In the genomic region with DNA sequence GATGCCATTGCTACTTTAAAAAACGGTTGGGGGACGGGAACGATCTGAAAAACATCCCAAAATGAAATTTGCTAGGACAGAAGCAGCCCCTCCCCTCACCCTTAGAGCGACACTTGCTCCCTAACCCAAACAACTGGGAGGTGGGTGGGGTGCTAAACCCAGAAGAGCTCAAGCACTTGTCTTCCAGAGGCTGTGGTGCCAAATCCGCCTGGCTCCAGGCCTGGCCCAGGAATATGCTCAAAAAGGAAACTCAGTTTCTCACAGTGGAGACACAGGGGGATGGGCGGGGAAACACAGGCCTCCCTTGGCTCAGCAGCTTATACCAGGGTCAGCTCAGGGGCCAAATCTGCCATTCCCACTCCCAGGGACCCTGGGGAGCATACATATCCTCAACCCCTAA, we compare ENCODE assay signal across 6 cellular contexts. TPM values are rescaled to one million over a fixed set of nuclear protein-coding genes. Genes with fewer than 3 reads are reported as not detected.
A peak's percentile ranks its signal among the peaks of the same experiment; 100 is the strongest.
DNase-seq lines count a peak whose midpoint lies in the region; ATAC-seq, FAIRE-seq and TF ChIP-seq lines count a peak whose summit lies in the region.

No MANE protein-coding gene starts in this region.

- H3K56ac ChIP-seq in H9 (ENCODE audit: insufficient read length, low read depth, low read length) = no peak overlapping the region

- peak overlapping the region; percentile 58 for H3K9ac ChIP-seq in H9 (ENCODE audit: extremely low read depth, insufficient read length, low read length)
- H3K9ac ChIP-seq in GM12878 (ENCODE audit: control insufficient read depth, insufficient read depth, low read length) = peak overlapping the region; percentile 30; the same call in 1 of the 2 replicates

- no peaks in the 10 kb centered on the region for H3K79me1 ChIP-seq in H9 (ENCODE audit: insufficient read depth, low read depth, low read length, poor library complexity, severe bottlenecking)

- H2BK15ac ChIP-seq in H9 (ENCODE audit: low read depth, low read length) = no peak overlapping the region

- H2AFZ ChIP-seq in H9 (ENCODE audit: low read length) (no peak overlapping the region), GM12878 (ENCODE audit: control insufficient read depth, low read depth, low read length) (peak overlapping the region; percentile 57)

- TF ChIP-seq EP300 in GM12878 (IDR thresholded peaks at IDR 0.05; ENCODE audit: borderline replicate concordance in 1 of 2, control insufficient read depth in 1 of 2, low read depth in 2 of 2, low read length in 2 of 2) = no peak

- ATAC-seq in GM12878 (no peak), HG03159 (IDR thresholded peaks at IDR 0.05; ENCODE audit: unreplicated experiment) (no peak)
- ATAC-seq in naive thymus-derived CD4-positive, alpha-beta T cell = no peak

- no peak overlapping the region for H4K91ac ChIP-seq in H9 (ENCODE audit: insufficient read length, low read depth, low read length)

- H3K4me2 ChIP-seq in H9 (ENCODE audit: insufficient read depth, insufficient read length, low read length) (peak overlapping the region; percentile 94), GM12878 (ENCODE audit: control insufficient read depth, insufficient read depth) (peak overlapping the region; percentile 93)

- WGBS in H9 (ENCODE audit: extremely low coverage, insufficient read length, low lambda C conversion rate) = no CpG with 5 or more reads among the region's 6 CpGs
- WGBS in GM12878 (ENCODE audit: insufficient coverage, insufficient replicate concordance, low lambda C conversion rate, missing lambda C conversion rate) = 51% methylated on average over 6 of the region's 6 CpGs

- H3K79me2 ChIP-seq in H9 (ENCODE audit: insufficient read depth, low read length) = no peaks in the 10 kb centered on the region; the same call in 1 of the 2 replicates
- H3K79me2 ChIP-seq in GM12878 (ENCODE audit: control insufficient read depth, insufficient read depth, low read length) = peaks cover 25% of the 10 kb centered on the region

- FAIRE-seq in GM12878 (lab: Jason Lieb, UNC) = no peak

- H3K4me1 ChIP-seq in H9 (ENCODE audit: insufficient read depth, low read length) (peaks cover 6% of the 10 kb centered on the region; the same call in 1 of the 2 replicates), GM12878 (ENCODE audit: control insufficient read depth, insufficient read depth, low read length) (peaks cover 33% of the 10 kb centered on the region)
- peaks cover 47 to 48% of the 10 kb centered on the region in 2 donors for H3K4me1 ChIP-seq in naive thymus-derived CD4-positive, alpha-beta T cell (ENCODE audit: control insufficient read depth in 2 of 2, insufficient read depth in 2 of 2, low read length in 2 of 2)

- CTCF ChIA-PET in GM12878 (lab: Yijun Ruan, JAX) = interaction anchor here (0.8 to 2.8 kb wide), 11 partner anchors 9 to 397 kb away, joined by 3 to 17 read pairs (median 4); partner anchors contain the start of genes ADAM15, FLAD1, LENEP and SHC1
- CTCF ChIA-PET in naive thymus-derived CD4-positive, alpha-beta T cell (lab: Charles Lee) = interaction anchor here (1.0 to 9.3 kb wide), 7 partner anchors 20 to 216 kb away, joined by 3 to 101 read pairs (median 9); partner anchors contain the start of genes KRTCAP2 and PMVK

- POLR2A ChIA-PET in GM12878 (lab: Charles Lee) = interaction anchor here (1.0 to 12.3 kb wide), 5 partner anchors 17 to 82 kb away, joined by 4 to 140 read pairs (median 10); partner anchors contain the start of genes CKS1B, PMVK and SHC1
- POLR2A ChIA-PET in naive thymus-derived CD4-positive, alpha-beta T cell (lab: Charles Lee) = interaction anchor here (0.7 to 13.7 kb wide), 17 partner anchors 8 to 399 kb away, joined by 3 to 160 read pairs (median 6); partner anchors contain the start of genes CKS1B, FLAD1, PMVK and SHC1

- H2BK20ac ChIP-seq in H9 (ENCODE audit: low read depth, low read length, poor library complexity, severe bottlenecking) = no peak overlapping the region

- H4K5ac ChIP-seq in H9 (ENCODE audit: insufficient read length, low read depth, low read length) = no peak overlapping the region

- H3K27me3 Mint-ChIP-seq in H9 (ENCODE audit: low read depth) = no peaks in the 10 kb centered on the region
- H3K27me3 Mint-ChIP-seq in naive thymus-derived CD4-positive, alpha-beta T cell = no peaks in the 10 kb centered on the region

- H2BK120ac ChIP-seq in H9 (ENCODE audit: low read depth, low read length, poor library complexity, severe bottlenecking) = no peak overlapping the region

- no peak for DNase-seq in H9
- DNase-seq in GM12878 (ENCODE audit: low read depth, low spot score) = no peak
- no peak for DNase-seq in naive thymus-derived CD4-positive, alpha-beta T cell
- DNase-seq in NK-92 (lab: John Stamatoyannopoulos, UW; ENCODE audit: unreplicated experiment) = no peak
- DNase-seq in NCI-H2171 treated with DMSO at 0.1 percent for 48 hours (lab: John Stamatoyannopoulos, UW) = no peak

- H4K20me1 ChIP-seq in H9 (ENCODE audit: control insufficient read depth, insufficient read depth, insufficient read length) = no peaks in the 10 kb centered on the region
- H4K20me1 ChIP-seq in GM12878 (ENCODE audit: control insufficient read depth, insufficient read depth) = no peaks in the 10 kb centered on the region

- H2BK5ac ChIP-seq in H9 (ENCODE audit: insufficient read length, low read length) = no peak overlapping the region

- no peak overlapping the region for H3K4ac ChIP-seq in H9 (ENCODE audit: low read depth, low read length)

- TF ChIP-seq RAD21 in GM12878 (IDR thresholded peaks at IDR 0.05; ENCODE audit: insufficient read depth, low read depth, low read length) = no peak

- H3K9me3 Mint-ChIP-seq in H9 = no peaks in the 10 kb centered on the region
- H3K9me3 Mint-ChIP-seq in naive thymus-derived CD4-positive, alpha-beta T cell = peaks cover 0 to 4% (median 0%) of the 10 kb centered on the region in 11 donors

- in situ Hi-C loops in GM12878 (cut with MboI) = no loop called here

- H3K23ac ChIP-seq in H9 (ENCODE audit: insufficient read length, low read depth, low read length) = no peak overlapping the region

- H3K36me3 Mint-ChIP-seq in H9 (ENCODE audit: insufficient read depth in 1 of 3, low read depth in 3 of 3) = peaks cover 8 to 27% (median 23%) of the 10 kb centered on the region in 3 experiments; a peak in 6 of 7 replicates
- H3K36me3 Mint-ChIP-seq in naive thymus-derived CD4-positive, alpha-beta T cell = peaks cover 0 to 20% (median 0%) of the 10 kb centered on the region in 5 donors

- no peak overlapping the region for H4K8ac ChIP-seq in H9 (replicated peaks; ENCODE audit: insufficient read length, low read depth, low read length)

- H3K36me3 ChIP-seq in GM12878 (ENCODE audit: control insufficient read depth in 2 of 2, insufficient read depth in 2 of 2, low read length in 1 of 2) = peaks cover 3 to 5% of the 10 kb centered on the region in 2 experiments; a peak in 2 of 4 replicates
- H3K36me3 ChIP-seq in naive thymus-derived CD4-positive, alpha-beta T cell (ENCODE audit: control insufficient read depth in 2 of 3, insufficient read depth in 3 of 3, low read length in 3 of 3) = peaks cover 0 to 29% (median 0%) of the 10 kb centered on the region in 3 experiments

- peak overlapping the region; percentile 81; the same call in 1 of the 2 replicates for H3K4me3 ChIP-seq in GM12878
- peak overlapping the region; percentile 92 for H3K4me3 ChIP-seq in naive thymus-derived CD4-positive, alpha-beta T cell (ENCODE audit: low read length)

- H3K27me3 ChIP-seq in H9 (ENCODE audit: insufficient read depth, low read length) = no peaks in the 10 kb centered on the region
- no peaks in the 10 kb centered on the region for H3K27me3 ChIP-seq in GM12878 (replicated peaks in 1 of 2; ENCODE audit: control insufficient read depth in 2 of 2, insufficient read depth in 2 of 2, low read length in 1 of 2)
- no peaks in the 10 kb centered on the region for H3K27me3 ChIP-seq in naive thymus-derived CD4-positive, alpha-beta T cell (ENCODE audit: control insufficient read depth in 2 of 2, insufficient read depth in 2 of 2, low read length in 2 of 2)

- H2AK5ac ChIP-seq in H9 (ENCODE audit: insufficient read length, low read length) = no peak overlapping the region

- H3K4me1 Mint-ChIP-seq in H9 = peaks cover 55 to 67% of the 10 kb centered on the region in 2 experiments
- H3K4me1 Mint-ChIP-seq in naive thymus-derived CD4-positive, alpha-beta T cell = peaks cover 56 to 84% (median 74%) of the 10 kb centered on the region in 7 donors

- intact Hi-C loops in GM12878 (cut with micrococcal nuclease; ENCODE audit: unreplicated experiment) = no loop called here
- intact Hi-C loops in naive thymus-derived CD4-positive, alpha-beta T cell (cut with micrococcal nuclease) = loop anchor here (1.0 to 10.0 kb wide), 7 partner anchors 27 to 992 kb away; partner anchors contain the start of genes ADAR (in 1 of the 2), CREB3L4 (in 1 of the 2), EFNA4 (in 1 of the 2) and FLAD1 (in 1 of the 2)

- no peaks in the 10 kb centered on the region for H3K9me3 ChIP-seq in H9 (ENCODE audit: control insufficient read depth, low read depth, low read length)
- no peaks in the 10 kb centered on the region for H3K9me3 ChIP-seq in GM12878 (replicated peaks; ENCODE audit: control insufficient read depth, insufficient read depth, low read length)
- no peaks in the 10 kb centered on the region for H3K9me3 ChIP-seq in naive thymus-derived CD4-positive, alpha-beta T cell (ENCODE audit: control insufficient read depth in 2 of 3, low read length in 3 of 3)

- peak overlapping the region; percentile 98 to 99 (median 99) for H3K27ac Mint-ChIP-seq in H9
- H3K27ac Mint-ChIP-seq in naive thymus-derived CD4-positive, alpha-beta T cell = peak overlapping the region; percentile 97 to 100 (median 99)

- RAD21 ChIA-PET in GM12878 (lab: Charles Lee; ENCODE audit: unreplicated experiment) = interaction anchor here (1.0 to 2.6 kb wide), 8 partner anchors 17 to 165 kb away, joined by 3 to 10 read pairs (median 7); partner anchors contain the start of genes ADAM15, FLAD1 and PMVK

- peak overlapping the region; percentile 83 to 97 for H3K4me3 Mint-ChIP-seq in H9
- peak overlapping the region; percentile 92 to 99 (median 98) for H3K4me3 Mint-ChIP-seq in naive thymus-derived CD4-positive, alpha-beta T cell

- SMC1A ChIA-PET in GM12878 (lab: Charles Lee; ENCODE audit: uncharacterized antibody, unreplicated experiment) = interaction anchor here (0.7 to 2.5 kb wide), 10 partner anchors 14 to 397 kb away, joined by 3 to 21 read pairs (median 4); partner anchors contain the start of genes FLAD1, PMVK and SHC1

- H3K27ac ChIP-seq in H9 (ENCODE audit: insufficient read length, low read depth, low read length) = no peak overlapping the region
- H3K27ac ChIP-seq in GM12878 (ENCODE audit: control insufficient read depth, insufficient read depth) = peak overlapping the region; percentile 72; the same call in 1 of the 2 replicates
- H3K27ac ChIP-seq in naive thymus-derived CD4-positive, alpha-beta T cell (ENCODE audit: low read depth, low read length) = peak overlapping the region; percentile 96

- H3K18ac ChIP-seq in H9 (ENCODE audit: insufficient read length, low read depth, low read length) = peak overlapping the region; percentile 56

- H3K23me2 ChIP-seq in H9 (ENCODE audit: insufficient read length, low read depth, low read length, poor library complexity, severe bottlenecking) = peaks cover 16% of the 10 kb centered on the region

- TF ChIP-seq POLR2A in GM12878 (IDR thresholded peaks at IDR 0.05; ENCODE audit: low read depth, low read length) = no peak; the same call in 1 of the 2 replicates

- peak overlapping the region; percentile 62 for H3K14ac ChIP-seq in H9 (ENCODE audit: insufficient read depth, low read length)

- TSS peak; percentile 72 for BruUV-seq in GM12878 (replicated peaks; lab: Mats Ljungman, UMichigan)

- no peak overlapping the region for H2BK12ac ChIP-seq in H9 (ENCODE audit: insufficient read length, low read depth, low read length)

- no peak for TF ChIP-seq CTCF in H9 (conservative IDR thresholded peaks at IDR 0.05)
- no peak for TF ChIP-seq CTCF in GM12878 (IDR thresholded peaks at IDR 0.05 in 2 of 3, conservative IDR thresholded peaks at IDR 0.05 in 1 of 3; ENCODE audit: control insufficient read depth in 2 of 3, extremely low read depth in 1 of 3, insufficient read depth in 1 of 3, low read depth in 3 of 3, low read length in 3 of 3)

- no peak overlapping the region for H3T11ph ChIP-seq in H9 (ENCODE audit: low read length)

RNA-seq across cellular contexts. Expression of gene PBXIP1, which starts 0.7 kb away (rescaled TPM):
- total RNA-seq in H9 (2021) (21.6 and 22.5 TPM in 2 replicates), GM12878 (2014; rRNA removed) (25.6 and 26.8 TPM in 2 replicates), GM12878 (2014; rRNA removed; fragmentation: Illumina TruSeq; extraction: Trizol) (14.3 and 15.6 TPM in 2 replicates), GM12878 (2021) (21.1 and 24.6 TPM in 2 replicates)
- total RNA-seq in GM12878 (2013; cell fraction: nucleolus; rRNA removed) = 33.0 and 36.9 TPM in 2 replicates
- polyA plus RNA-seq in GM12878 (2011; ENCODE audit: low read depth) = 23.3 TPM
- polyA plus RNA-seq in GM12878 (2011; rRNA removed) (15.0 and 20.9 TPM in 2 replicates), GM12878 (2014; fragmentation: Illumina TruSeq; extraction: Trizol) (8.0 and 15.2 TPM in 2 replicates), GM12878 (2014; fragmentation: Nextera tagmentation; extraction: Ambion mirVana) (1 to 10 TPM in 1 of 2 experiments, under 1 TPM in 1; 0.63 to 2.0 TPM), GM12878 (2014; rRNA removed) (22.4 and 22.9 TPM in 2 replicates), GM12878 (2016; fragmentation: Nextera tagmentation; extraction: Ambion mirVana) (10 to 100 TPM; 12.2 to 13.7 TPM)
- 23.1 and 26.3 TPM in 2 replicates for polyA plus RNA-seq in GM12878 (2011; cell fraction: cytosol; rRNA removed)
- polyA plus RNA-seq in GM12878 (2011; cell fraction: nucleus; rRNA removed) = 37.4 and 41.6 TPM in 2 replicates
- polyA plus RNA-seq in GM12878 (2012) = 36.8 and 37.1 TPM in 2 replicates
- 10.8 and 26.6 TPM in 2 replicates for polyA minus RNA-seq in GM12878 (2011; rRNA and poly(A)+ RNA removed)
- 7.4 and 8.3 TPM in 2 replicates for polyA minus RNA-seq in GM12878 (2011; cell fraction: cytosol; rRNA and poly(A)+ RNA removed)
- polyA minus RNA-seq in GM12878 (2011; cell fraction: nucleus; rRNA and poly(A)+ RNA removed) = 6.5 and 10.7 TPM in 2 replicates
- total RNA-seq in naive thymus-derived CD4-positive, alpha-beta T cell = 100 to 1,000 TPM; 107 to 390 (median 383) TPM
- polyA plus RNA-seq in naive thymus-derived CD4-positive, alpha-beta T cell = 100 to 1,000 TPM; 234 to 318 TPM

RNA-seq across cellular contexts. Expression of gene PYGO2, which starts 5.0 kb away (rescaled TPM):
- 38.7 and 39.5 TPM in 2 replicates for total RNA-seq in H9 (2021)
- 21.0 and 21.3 TPM in 2 replicates for total RNA-seq in GM12878 (2013; cell fraction: nucleolus; rRNA removed)
- total RNA-seq in GM12878 (2014; rRNA removed) = 21.1 and 21.9 TPM in 2 replicates
- 12.4 and 12.9 TPM in 2 replicates for total RNA-seq in GM12878 (2014; rRNA removed; fragmentation: Illumina TruSeq; extraction: Trizol)
- 32.9 and 33.8 TPM in 2 replicates for total RNA-seq in GM12878 (2021)
- polyA plus RNA-seq in GM12878 (2011; ENCODE audit: low read depth) = 9.9 TPM
- polyA plus RNA-seq in GM12878 (2011; rRNA removed) = 14.4 and 22.8 TPM in 2 replicates
- 27.4 and 28.7 TPM in 2 replicates for polyA plus RNA-seq in GM12878 (2011; cell fraction: cytosol; rRNA removed)
- 43.9 and 46.6 TPM in 2 replicates for polyA plus RNA-seq in GM12878 (2011; cell fraction: nucleus; rRNA removed)
- polyA plus RNA-seq in GM12878 (2012) = 17.7 and 19.5 TPM in 2 replicates
- polyA plus RNA-seq in GM12878 (2014; fragmentation: Illumina TruSeq; extraction: Trizol) = 19.8 and 24.2 TPM in 2 replicates
- 1 to 10 TPM; 8.1 to 8.3 TPM for polyA plus RNA-seq in GM12878 (2014; fragmentation: Nextera tagmentation; extraction: Ambion mirVana)
- 27.8 and 30.0 TPM in 2 replicates for polyA plus RNA-seq in GM12878 (2014; rRNA removed)
- polyA plus RNA-seq in GM12878 (2016; fragmentation: Nextera tagmentation; extraction: Ambion mirVana) = 10 to 100 TPM; 27.8 to 28.0 TPM
- 12.5 and 20.0 TPM in 2 replicates for polyA minus RNA-seq in GM12878 (2011; rRNA and poly(A)+ RNA removed)
- 8.6 and 8.8 TPM in 2 replicates for polyA minus RNA-seq in GM12878 (2011; cell fraction: cytosol; rRNA and poly(A)+ RNA removed)
- 10.8 and 15.9 TPM in 2 replicates for polyA minus RNA-seq in GM12878 (2011; cell fraction: nucleus; rRNA and poly(A)+ RNA removed)
- 10 to 100 TPM; 33.0 to 69.5 (median 46.2) TPM for total RNA-seq in naive thymus-derived CD4-positive, alpha-beta T cell
- 10 to 100 TPM; 33.0 to 64.0 TPM for polyA plus RNA-seq in naive thymus-derived CD4-positive, alpha-beta T cell

RNA-seq across cellular contexts. Expression of gene SHC1, which starts 14.0 kb away (rescaled TPM):
- total RNA-seq in H9 (2021) (168 and 173 TPM in 2 replicates), GM12878 (2014; rRNA removed) (22.2 and 24.7 TPM in 2 replicates), GM12878 (2014; rRNA removed; fragmentation: Illumina TruSeq; extraction: Trizol) (15.1 and 16.7 TPM in 2 replicates), GM12878 (2021) (36.5 and 38.3 TPM in 2 replicates)
- 28.2 and 32.6 TPM in 2 replicates for total RNA-seq in GM12878 (2013; cell fraction: nucleolus; rRNA removed)
- polyA plus RNA-seq in GM12878 (2011; ENCODE audit: low read depth) = 20.5 TPM
- polyA plus RNA-seq in GM12878 (2011; rRNA removed) (25.8 and 49.3 TPM in 2 replicates), GM12878 (2014; fragmentation: Illumina TruSeq; extraction: Trizol) (47.3 and 67.3 TPM in 2 replicates), GM12878 (2014; fragmentation: Nextera tagmentation; extraction: Ambion mirVana) (1 to 10 TPM; 2.6 to 3.7 TPM), GM12878 (2014; rRNA removed) (35.0 and 35.4 TPM in 2 replicates), GM12878 (2016; fragmentation: Nextera tagmentation; extraction: Ambion mirVana) (10 to 100 TPM; 24.9 to 25.5 TPM)
- polyA plus RNA-seq in GM12878 (2011; cell fraction: cytosol; rRNA removed) = 43.4 and 48.7 TPM in 2 replicates
- 89.2 and 106 TPM in 2 replicates for polyA plus RNA-seq in GM12878 (2011; cell fraction: nucleus; rRNA removed)
- polyA plus RNA-seq in GM12878 (2012) = 21.0 and 29.9 TPM in 2 replicates
- 35.0 and 41.1 TPM in 2 replicates for polyA minus RNA-seq in GM12878 (2011; rRNA and poly(A)+ RNA removed)
- 13.8 and 21.9 TPM in 2 replicates for polyA minus RNA-seq in GM12878 (2011; cell fraction: cytosol; rRNA and poly(A)+ RNA removed)
- polyA minus RNA-seq in GM12878 (2011; cell fraction: nucleus; rRNA and poly(A)+ RNA removed) = 14.7 and 25.1 TPM in 2 replicates
- total RNA-seq in naive thymus-derived CD4-positive, alpha-beta T cell = 10 to 100 TPM; 71.0 to 76.9 (median 73.7) TPM
- 10 to 100 TPM; 29.6 to 38.3 TPM for polyA plus RNA-seq in naive thymus-derived CD4-positive, alpha-beta T cell

RNA-seq across cellular contexts. Expression of gene CKS1B, which starts 17.9 kb away (rescaled TPM):
- total RNA-seq in H9 (2021) (279 and 283 TPM in 2 replicates), GM12878 (2014; rRNA removed) (176 and 192 TPM in 2 replicates), GM12878 (2014; rRNA removed; fragmentation: Illumina TruSeq; extraction: Trizol) (168 and 170 TPM in 2 replicates), GM12878 (2021) (125 and 134 TPM in 2 replicates)
- 19.6 and 23.8 TPM in 2 replicates for total RNA-seq in GM12878 (2013; cell fraction: nucleolus; rRNA removed)
- 366 TPM for polyA plus RNA-seq in GM12878 (2011; ENCODE audit: low read depth)
- polyA plus RNA-seq in GM12878 (2011; rRNA removed) (534 and 543 TPM in 2 replicates), GM12878 (2014; fragmentation: Illumina TruSeq; extraction: Trizol) (316 and 394 TPM in 2 replicates), GM12878 (2014; fragmentation: Nextera tagmentation; extraction: Ambion mirVana) (100 to 1,000 TPM; 598 to 608 TPM), GM12878 (2014; rRNA removed) (214 and 229 TPM in 2 replicates), GM12878 (2016; fragmentation: Nextera tagmentation; extraction: Ambion mirVana) (100 to 1,000 TPM; 411 to 419 TPM)
- 498 and 551 TPM in 2 replicates for polyA plus RNA-seq in GM12878 (2011; cell fraction: cytosol; rRNA removed)
- polyA plus RNA-seq in GM12878 (2011; cell fraction: nucleus; rRNA removed) = 223 and 288 TPM in 2 replicates
- 190 and 203 TPM in 2 replicates for polyA plus RNA-seq in GM12878 (2012)
- 221 and 229 TPM in 2 replicates for polyA minus RNA-seq in GM12878 (2011; rRNA and poly(A)+ RNA removed)
- polyA minus RNA-seq in GM12878 (2011; cell fraction: cytosol; rRNA and poly(A)+ RNA removed) = 41.8 and 54.5 TPM in 2 replicates
- 32.4 and 34.0 TPM in 2 replicates for polyA minus RNA-seq in GM12878 (2011; cell fraction: nucleus; rRNA and poly(A)+ RNA removed)
- 100 to 1,000 TPM in 1 of 5 experiments, 10 to 100 TPM in 3, 1 to 10 TPM in 1; 8.4 to 105 (median 10.2) TPM for total RNA-seq in naive thymus-derived CD4-positive, alpha-beta T cell
- 10 to 100 TPM; 37.1 to 55.2 TPM for polyA plus RNA-seq in naive thymus-derived CD4-positive, alpha-beta T cell

RNA-seq across cellular contexts. Expression of gene PMVK, which starts 20.0 kb away (rescaled TPM):
- total RNA-seq in H9 (2021) (26.3 and 30.2 TPM in 2 replicates), GM12878 (2014; rRNA removed) (20.8 and 23.8 TPM in 2 replicates), GM12878 (2014; rRNA removed; fragmentation: Illumina TruSeq; extraction: Trizol) (33.2 and 33.3 TPM in 2 replicates), GM12878 (2021) (72.5 and 74.7 TPM in 2 replicates)
- 6.7 and 8.9 TPM in 2 replicates for total RNA-seq in GM12878 (2013; cell fraction: nucleolus; rRNA removed)
- polyA plus RNA-seq in GM12878 (2011; ENCODE audit: low read depth) = 26.9 TPM
- polyA plus RNA-seq in GM12878 (2011; rRNA removed) (42.8 and 65.7 TPM in 2 replicates), GM12878 (2014; fragmentation: Illumina TruSeq; extraction: Trizol) (15.1 and 31.1 TPM in 2 replicates), GM12878 (2014; fragmentation: Nextera tagmentation; extraction: Ambion mirVana) (10 to 100 TPM in 1 of 2 experiments, 1 to 10 TPM in 1; 6.0 to 28.8 TPM), GM12878 (2014; rRNA removed) (90.4 and 94.3 TPM in 2 replicates), GM12878 (2016; fragmentation: Nextera tagmentation; extraction: Ambion mirVana) (100 to 1,000 TPM; 118 to 121 TPM)
- 67.0 and 92.4 TPM in 2 replicates for polyA plus RNA-seq in GM12878 (2011; cell fraction: cytosol; rRNA removed)
- 28.9 and 37.2 TPM in 2 replicates for polyA plus RNA-seq in GM12878 (2011; cell fraction: nucleus; rRNA removed)
- 61.9 and 67.4 TPM in 2 replicates for polyA plus RNA-seq in GM12878 (2012)
- polyA minus RNA-seq in GM12878 (2011; rRNA and poly(A)+ RNA removed) = 18.7 and 34.0 TPM in 2 replicates
- polyA minus RNA-seq in GM12878 (2011; cell fraction: cytosol; rRNA and poly(A)+ RNA removed) = 16.2 and 16.8 TPM in 2 replicates
- 7.4 and 13.5 TPM in 2 replicates for polyA minus RNA-seq in GM12878 (2011; cell fraction: nucleus; rRNA and poly(A)+ RNA removed)
- 10 to 100 TPM; 11.3 to 35.1 (median 12.6) TPM for total RNA-seq in naive thymus-derived CD4-positive, alpha-beta T cell
- 10 to 100 TPM; 38.7 to 41.4 TPM for polyA plus RNA-seq in naive thymus-derived CD4-positive, alpha-beta T cell
